8 cellular contexts compared by ENCODE assay signal in genomic region chr3:9769426-9770275, GRCh38. TPM values are rescaled to one million over a fixed set of nuclear protein-coding genes. Genes with fewer than 3 reads are reported as not detected.
A peak's percentile ranks its signal among the peaks of the same experiment; 100 is the strongest.
DNase-seq lines count a peak whose midpoint lies in the region; ATAC-seq, FAIRE-seq and TF ChIP-seq lines count a peak whose summit lies in the region.

Gene CAMK1, minus strand, starts transcription at chr3:9769947. Its CDS starts 2,198 bp downstream, at chr3:9767749.

- peaks cover 9% of the 10 kb centered on the region for H3K36me3 ChIP-seq in WERI-Rb-1
- peaks cover 2% of the 10 kb centered on the region for H3K36me3 ChIP-seq in bronchial epithelial cell (ENCODE audit: control insufficient read depth, insufficient read depth, low read length)
- no peaks in the 10 kb centered on the region for H3K36me3 ChIP-seq in iPS-20b (ENCODE audit: insufficient read depth, low read depth, low read length)
- H3K36me3 ChIP-seq in gastrocnemius medialis, result no peaks in the 10 kb centered on the region

- in situ Hi-C loops in gastrocnemius medialis (cut with MboI; ENCODE audit: low sequenced_read_pairs in 4 of 4), result no loop called here

- no peak for DNase-seq in AG04449 (ENCODE audit: low read depth, low spot score)
- peak; percentile 79 for DNase-seq in WERI-Rb-1
- no peak for DNase-seq in bronchial epithelial cell (ENCODE audit: low read depth)
- peak; percentile 50 to 53 for DNase-seq in gastrocnemius medialis
- no peak for DNase-seq in NCI-H187 treated with DMSO at 0.1 percent for 48 hours (lab: John Stamatoyannopoulos, UW)

- TF ChIP-seq CTCF in AG04449 (IDR thresholded peaks at IDR 0.05; ENCODE audit: insufficient read depth, low read length, missing control alignments) (no peak), WERI-Rb-1 (IDR thresholded peaks at IDR 0.05; ENCODE audit: low read depth, low read length) (no peak), bronchial epithelial cell (IDR thresholded peaks at IDR 0.05; ENCODE audit: insufficient read depth, low read length, severe bottlenecking) (no peak), gastrocnemius medialis (IDR thresholded peaks at IDR 0.05 in 4 of 5, conservative IDR thresholded peaks at IDR 0.05 in 1 of 5) (no peak)

- peak; percentile 52 to 61 for TF ChIP-seq POLR2A in gastrocnemius medialis (IDR thresholded peaks at IDR 0.05)

- peak within 1 kb of the TSS; percentile 63 for H3K27ac ChIP-seq in WERI-Rb-1
- H3K27ac ChIP-seq in iPS-20b (ENCODE audit: low read length), result no peak within 1 kb of the TSS
- peak within 1 kb of the TSS; percentile 64 to 80 (median 78) for H3K27ac ChIP-seq in gastrocnemius medialis

- ATAC-seq in GM18909 (IDR thresholded peaks at IDR 0.05; ENCODE audit: poor library complexity, unreplicated experiment) (peak; percentile 69), gastrocnemius medialis (peak; percentile 68 to 77)

- no peak for FAIRE-seq in bronchial epithelial cell (lab: Jason Lieb, UNC)

- CTCF ChIA-PET in AG04449 (lab: Yijun Ruan, JAX), result no interaction called here

- no peak for TF ChIP-seq EP300 in Ishikawa (IDR thresholded peaks at IDR 0.05; ENCODE audit: borderline replicate concordance)

- peak within 1 kb of the TSS; percentile 54; the same call in 1 of the 2 replicates for H3K9ac ChIP-seq in iPS-20b (ENCODE audit: low read depth, low read length)

- peak within 1 kb of the TSS; percentile 66 for H3K4me3 ChIP-seq in AG04449 (ENCODE audit: low read depth, low read length)
- peak within 1 kb of the TSS; percentile 56 for H3K4me3 ChIP-seq in WERI-Rb-1 (ENCODE audit: low read depth, low read length)
- peak within 1 kb of the TSS; percentile 59 for H3K4me3 ChIP-seq in bronchial epithelial cell (ENCODE audit: low read depth, low read length)
- H3K4me3 ChIP-seq in iPS-20b (ENCODE audit: low read length), result peak within 1 kb of the TSS; percentile 70
- H3K4me3 ChIP-seq in gastrocnemius medialis, result peak within 1 kb of the TSS; percentile 60 to 64 (median 62)

- H3K27me3 ChIP-seq in WERI-Rb-1 (ENCODE audit: insufficient read depth, low read depth, severe bottlenecking) (no peaks in the 10 kb centered on the region), bronchial epithelial cell (ENCODE audit: control insufficient read depth, insufficient read depth, low read length) (no peaks in the 10 kb centered on the region), iPS-20b (ENCODE audit: insufficient read depth, low read length) (peaks cover 64% of the 10 kb centered on the region), gastrocnemius medialis (no peaks in the 10 kb centered on the region)

- H3K4me1 ChIP-seq in iPS-20b (ENCODE audit: insufficient read depth, low read length) (0 out of 2 replicates have a peak, but pooled peaks cover 3% of the 10 kb centered on the region), gastrocnemius medialis (peaks cover 9 to 11% of the 10 kb centered on the region in 2 donors)

- POLR2A ChIA-PET in AG04449 (lab: Yijun Ruan, JAX), result interaction anchor here (0.8 to 1.4 kb wide), 4 partner anchors 10 to 20 kb away, joined by 3 to 8 read pairs (median 4); partner anchors contain the start of gene OGG1

- no peak for TF ChIP-seq RAD21 in Ishikawa (IDR thresholded peaks at IDR 0.05; ENCODE audit: low read depth)

- intact Hi-C loops in gastrocnemius medialis (cut with DNase I; ENCODE audit: low total_unique reads), result no loop called here

- no peaks in the 10 kb centered on the region for H3K9me3 ChIP-seq in WERI-Rb-1 (ENCODE audit: severe bottlenecking)
- no peaks in the 10 kb centered on the region for H3K9me3 ChIP-seq in iPS-20b (ENCODE audit: insufficient read depth, low read depth, low read length)
- no peaks in the 10 kb centered on the region for H3K9me3 ChIP-seq in gastrocnemius medialis

TF ChIP-seq in Ishikawa, 13 proteins besides CTCF, POLR2A, EP300 and RAD21:
- no peak for TF ChIP-seq TCF12 (IDR thresholded peaks at IDR 0.05; ENCODE audit: low read depth)
- peak; percentile 62 for TF ChIP-seq MAX (IDR thresholded peaks at IDR 0.05)
- no peak for TF ChIP-seq CEBPB (IDR thresholded peaks at IDR 0.05)
- peak; percentile 30; the same call in 1 of the 2 replicates for TF ChIP-seq ZBTB7A (IDR thresholded peaks at IDR 0.05; ENCODE audit: low read depth)
- no peak for TF ChIP-seq FOXM1 (IDR thresholded peaks at IDR 0.05; ENCODE audit: borderline replicate concordance, low read depth)
TF ChIP-seq in Ishikawa: peak in this region for 2.

RNA-seq across cellular contexts. Expression of gene CAMK1, which starts in this region (rescaled TPM):
- total RNA-seq in bronchial epithelial cell (18.2 and 36.4 TPM in 2 replicates), gastrocnemius medialis (10 to 100 TPM in 1 of 4 donors, 1 to 10 TPM in 3; 2.1 to 11.6 (median 8.0) TPM)

Comparison
In these comparisons a context has a peak if more than half of its experiments do, and no peak if none do; other contexts are left out.
1. DNase-seq: peak in WERI-Rb-1 (single experiment) and gastrocnemius medialis (2 of 2); none in AG04449 (single experiment), bronchial epithelial cell (single experiment) and NCI-H187 treated with DMSO at 0.1 percent for 48 hours (single experiment).
2. Peak in every context shown above with its lines, with median percentiles within 50 percentile points of each other: H3K4me3 ChIP-seq.